In genomic region chr4:168739851-168740250, GRCh38 we compare ENCODE assay signal across 23 cellular contexts.
"Had no signal": no experiment of that assay in that cellular context is flagged by ENCODE, and none has a peak within 500 bp of the region (broad histone marks: within the 10 kb centered on the region; RNA-seq: fewer than 3 reads in every experiment).

No MANE protein-coding gene starts in this region.

- H3K27me3 ChIP-seq: body of pancreas, cardiac muscle cell, gastrocnemius medialis, ovary, thyroid gland, upper lobe of right lung had no signal

- H3K27ac Mint-ChIP-seq: activated B cell treated with CpG ODN at 0.5 μM for 24 hours; activated CD4-positive, alpha-beta memory T cell treated with anti-CD3 and anti-CD28 coated beads for 36 hours; activated CD4-positive, alpha-beta T cell treated with anti-CD3 and anti-CD28 coated beads for 36 hours; activated naive CD8-positive, alpha-beta T cell treated with anti-CD3 and anti-CD28 coated beads, Interleukin-2, amount 50 U/mL, for 24 hours; dendritic cell treated with granulocyte-macrophage colony-stimulating factor and Interleukin-4, amounts not matched to agents 40 ng/mL and 50 ng/mL, for 4 days; naive thymus-derived CD8-positive, alpha-beta T cell; stimulated activated naive CD8-positive, alpha-beta T cell treated with anti-CD3 and anti-CD28 coated beads, Interleukin-15, Interleukin-2, amounts not matched to agents 100 ng/mL and 50 ng/mL, for 24 hours; T-helper 17 cell had no signal

- H3K4me3 ChIP-seq: body of pancreas, cardiac muscle cell, gastrocnemius medialis, ovary, prostate gland, thyroid gland, upper lobe of right lung had no signal

- H3K27ac ChIP-seq: body of pancreas, cardiac muscle cell, gastrocnemius medialis, ovary, prostate gland, upper lobe of right lung had no signal

- H3K4me1 Mint-ChIP-seq: activated B cell treated with CpG ODN at 0.5 μM for 24 hours; activated CD4-positive, alpha-beta T cell treated with anti-CD3 and anti-CD28 coated beads for 36 hours; activated naive CD8-positive, alpha-beta T cell treated with anti-CD3 and anti-CD28 coated beads, Interleukin-2, amount 50 U/mL, for 24 hours; naive thymus-derived CD8-positive, alpha-beta T cell; T-helper 17 cell had no signal

- H3K9me3 Mint-ChIP-seq: activated B cell treated with CpG ODN at 0.5 μM for 24 hours; activated CD4-positive, alpha-beta memory T cell treated with anti-CD3 and anti-CD28 coated beads for 36 hours; activated naive CD8-positive, alpha-beta T cell treated with anti-CD3 and anti-CD28 coated beads, Interleukin-2, amount 50 U/mL, for 24 hours; dendritic cell treated with granulocyte-macrophage colony-stimulating factor and Interleukin-4, amounts not matched to agents 40 ng/mL and 50 ng/mL, for 4 days; stimulated activated naive CD8-positive, alpha-beta T cell treated with anti-CD3 and anti-CD28 coated beads, Interleukin-15, Interleukin-2, amounts not matched to agents 100 ng/mL and 50 ng/mL, for 24 hours had no signal

- H3K27me3 Mint-ChIP-seq: activated B cell treated with CpG ODN at 0.5 μM for 24 hours had no signal

- DNase-seq: activated B cell treated with CpG ODN at 0.5 μM for 24 hours; activated CD4-positive, alpha-beta memory T cell treated with anti-CD3 and anti-CD28 coated beads for 36 hours; activated CD4-positive, alpha-beta T cell treated with anti-CD3 and anti-CD28 coated beads for 36 hours; activated gamma-delta T cell; activated naive CD4-positive, alpha-beta T cell treated with anti-CD3 and anti-CD28 coated beads, Interleukin-2, amount 50 U/mL, for 16 hours; activated naive CD8-positive, alpha-beta T cell treated with anti-CD3 and anti-CD28 coated beads, Interleukin-2, amount 50 U/mL, for 24 hours; body of pancreas; effector memory CD4-positive, alpha-beta T cell; gastrocnemius medialis; hypothalamus; left ventricle myocardium superior; naive thymus-derived CD8-positive, alpha-beta T cell; ovary; stimulated activated CD4-positive, alpha-beta T cell treated with anti-CD3 and anti-CD28 coated beads, Interleukin-1b, Interleukin-23, amount 100 ng/mL, for 48 hours; substantia nigra; SW 1271; T-helper 17 cell; thyroid gland; upper lobe of right lung had no signal

- H3K9me3 ChIP-seq: body of pancreas, gastrocnemius medialis, ovary, prostate gland, thyroid gland, upper lobe of right lung had no signal

- H3K36me3 Mint-ChIP-seq: activated CD4-positive, alpha-beta memory T cell treated with anti-CD3 and anti-CD28 coated beads for 36 hours; naive thymus-derived CD8-positive, alpha-beta T cell had no signal

- H3K4me1 ChIP-seq: body of pancreas, prostate gland had no signal

- H3K36me3 ChIP-seq: cardiac muscle cell, gastrocnemius medialis, ovary, prostate gland, thyroid gland, upper lobe of right lung had no signal

- H3K4me3 Mint-ChIP-seq: activated B cell treated with CpG ODN at 0.5 μM for 24 hours; activated CD4-positive, alpha-beta memory T cell treated with anti-CD3 and anti-CD28 coated beads for 36 hours; activated CD4-positive, alpha-beta T cell treated with anti-CD3 and anti-CD28 coated beads for 36 hours; activated naive CD8-positive, alpha-beta T cell treated with anti-CD3 and anti-CD28 coated beads, Interleukin-2, amount 50 U/mL, for 24 hours; dendritic cell treated with granulocyte-macrophage colony-stimulating factor and Interleukin-4, amounts not matched to agents 40 ng/mL and 50 ng/mL, for 4 days; naive thymus-derived CD8-positive, alpha-beta T cell; stimulated activated naive CD8-positive, alpha-beta T cell treated with anti-CD3 and anti-CD28 coated beads, Interleukin-15, Interleukin-2, amounts not matched to agents 100 ng/mL and 50 ng/mL, for 24 hours; T-helper 17 cell had no signal
